1 cellular context compared by ENCODE assay signal in the genomic region with DNA sequence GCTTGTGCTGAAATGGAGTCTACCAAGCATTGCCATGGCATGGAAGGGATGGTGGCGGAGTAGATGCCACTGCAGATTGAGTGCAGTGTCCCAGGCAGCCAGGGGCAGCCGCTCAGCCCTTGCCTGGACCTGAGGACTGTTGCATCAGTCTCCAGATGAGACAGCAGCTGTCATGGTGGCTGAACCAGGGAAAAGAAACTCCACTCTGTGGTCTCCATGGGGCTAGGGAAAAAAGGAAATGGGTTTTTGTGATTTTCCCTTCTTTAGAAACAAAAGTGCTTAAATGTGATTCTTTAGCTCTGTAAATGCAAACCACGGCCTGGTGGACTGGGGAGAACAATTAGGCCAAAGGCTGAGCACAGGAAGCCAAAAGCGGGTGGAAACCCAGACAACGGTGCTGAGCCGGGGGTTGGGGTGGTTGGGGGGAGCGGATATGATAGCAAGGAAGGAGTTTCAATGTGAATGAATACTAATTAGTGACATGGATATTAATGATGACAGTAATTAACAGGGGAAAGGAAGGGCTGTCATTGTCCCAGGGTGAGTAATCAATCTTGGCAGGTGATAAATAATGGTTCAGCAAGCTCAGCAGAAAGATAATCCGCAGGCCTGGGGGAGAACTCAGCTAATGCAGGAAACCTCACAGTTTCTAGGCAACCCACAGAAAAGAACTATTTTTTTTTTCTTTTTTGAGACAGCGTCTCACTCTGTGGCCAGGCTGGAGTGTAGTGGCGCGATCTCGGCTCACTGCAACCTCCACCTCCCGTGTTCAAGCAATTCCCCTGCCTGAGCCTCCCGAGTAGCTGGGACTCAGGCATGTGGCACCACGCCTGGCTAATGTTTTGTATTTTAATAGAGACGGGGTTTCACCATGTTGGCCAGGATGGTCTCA.
TF ChIP-seq lines count a peak whose summit lies in the region.

No MANE protein-coding gene starts in this region.

TF ChIP-seq in IMR-90, 13 proteins besides CTCF, POLR2A, EP300 and RAD21 (continued from another document):
- TF ChIP-seq MAZ (IDR thresholded peaks at IDR 0.05; ENCODE audit: borderline replicate concordance, low read depth, low read length): no peak
- no peak for TF ChIP-seq SMC3 (IDR thresholded peaks at IDR 0.05; ENCODE audit: low read depth, low read length)
- no peak for TF ChIP-seq BHLHE40 (IDR thresholded peaks at IDR 0.05; ENCODE audit: low read depth, low read length)
- no peak for TF ChIP-seq MXI1 (IDR thresholded peaks at IDR 0.05; ENCODE audit: borderline replicate concordance, low read depth, low read length)
- TF ChIP-seq NFE2L2 (IDR thresholded peaks at IDR 0.05; ENCODE audit: low read depth, low read length): no peak
- no peak for TF ChIP-seq RCOR1 (IDR thresholded peaks at IDR 0.05; ENCODE audit: insufficient replicate concordance, low read length)
